Comparison of ENCODE assay signal across 25 cellular contexts in the genomic region with DNA sequence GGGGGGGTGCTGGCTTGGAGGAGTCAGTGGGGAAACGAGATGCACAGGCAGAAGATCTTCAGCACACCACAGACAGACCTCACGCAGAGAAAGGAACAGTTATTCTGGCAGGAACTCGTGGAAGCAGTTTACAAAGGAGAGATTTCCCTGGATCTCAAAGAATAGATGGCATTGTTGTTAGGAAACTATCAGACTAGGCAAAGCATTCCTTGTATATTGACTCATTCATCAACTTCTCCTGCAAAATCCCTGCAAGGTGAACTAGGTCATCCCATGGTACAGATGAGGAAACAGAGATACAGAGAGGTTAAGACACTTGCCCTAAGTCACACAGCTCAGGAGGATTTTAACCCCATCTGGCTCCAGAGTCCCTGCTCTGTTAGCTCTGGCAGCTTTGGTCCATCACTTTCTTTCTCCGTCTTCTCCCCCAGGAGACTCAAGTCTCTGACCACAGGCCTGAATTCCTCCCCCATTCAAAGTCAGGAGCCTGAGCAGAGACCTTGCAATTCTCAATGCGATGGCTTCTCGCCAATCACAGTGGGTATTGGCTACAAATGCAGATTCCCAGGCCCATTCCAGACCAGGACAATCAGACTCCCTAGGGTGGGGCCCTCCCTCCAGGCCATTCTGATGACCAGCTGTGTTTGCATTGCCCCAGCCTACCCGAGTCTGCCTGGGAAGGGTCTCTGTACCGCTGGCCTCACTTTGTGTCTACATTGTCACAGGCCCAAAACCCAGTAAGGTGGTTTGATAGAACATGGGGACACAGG. TPM values are rescaled to one million over a fixed set of nuclear protein-coding genes. Genes with fewer than 3 reads are reported as not detected.
A peak's percentile ranks its signal among the peaks of the same experiment; 100 is the strongest.
DNase-seq lines count a peak whose midpoint lies in the region; ATAC-seq, FAIRE-seq and TF ChIP-seq lines count a peak whose summit lies in the region.
"Had no signal": no experiment of that assay in that cellular context is flagged by ENCODE, and none has a peak within 500 bp of the region (broad histone marks: within the 10 kb centered on the region; RNA-seq: fewer than 3 reads in every experiment).

No MANE protein-coding gene starts in this region.

- in situ Hi-C loops in K562 (cut with MboI) = loop anchor here (10.0 to 25.0 kb wide), 2 partner anchors 274 to 568 kb away; no protein-coding TSS in a partner anchor

- TF ChIP-seq POLR2A in K562 (conservative IDR thresholded peaks at IDR 0.05) (no peak), GM12891 (IDR thresholded peaks at IDR 0.05; ENCODE audit: low read depth, low read length) (no peak)

- no peaks in the 10 kb centered on the region for H4K20me1 ChIP-seq in Karpas-422 (ENCODE audit: insufficient read depth, low read depth, low read length)
- 0 out of 2 replicates have a peak, but pooled peaks cover 3% of the 10 kb centered on the region for H4K20me1 ChIP-seq in K562 (replicated peaks; ENCODE audit: control insufficient read depth, insufficient read depth, low read length)
- no peaks in the 10 kb centered on the region for H4K20me1 ChIP-seq in OCI-LY7 (ENCODE audit: insufficient read depth, low read length)

- no peaks in the 10 kb centered on the region for H3K9me3 ChIP-seq in Karpas-422 (ENCODE audit: low read length)
- H3K9me3 ChIP-seq in K562 (replicated peaks; ENCODE audit: control insufficient read depth, insufficient read depth, low read depth, low read length) = no peaks in the 10 kb centered on the region
- H3K9me3 ChIP-seq in OCI-LY7 (ENCODE audit: low read length) = peaks cover 6% of the 10 kb centered on the region; the same call in 1 of the 2 replicates
- H3K9me3 ChIP-seq: ovary had no signal

- H3K4me1 Mint-ChIP-seq in neural crest cell = peaks cover 38% of the 10 kb centered on the region

- no peaks in the 10 kb centered on the region for H3K9me2 ChIP-seq in Karpas-422 (replicated peaks; ENCODE audit: insufficient read depth, low read length)
- no peaks in the 10 kb centered on the region for H3K9me2 ChIP-seq in OCI-LY7 (ENCODE audit: insufficient read depth, low read length)

- H3K9ac ChIP-seq in Karpas-422 (ENCODE audit: low read length) (no peak overlapping the region), K562 (ENCODE audit: insufficient read depth in 1 of 2, low read depth in 2 of 2, low read length in 2 of 2) (0 out of 4 replicates have a peak overlapping the region, but pooled peaks of 1 of the 2 experiments have one; percentile 17)

- H3K9me1 ChIP-seq in K562 (ENCODE audit: control insufficient read depth, insufficient read depth, low read length) = no peaks in the 10 kb centered on the region

- POLR2A ChIA-PET in K562 (lab: Yijun Ruan, JAX) = interaction anchor here (0.5 to 1.1 kb wide), 3 partner anchors 11 to 84 kb away, joined by 3 to 5 read pairs (median 3); no protein-coding TSS in a partner anchor
- POLR2A ChIA-PET in OCI-LY7 (lab: Charles Lee) = no interaction called here

- 2% methylated on average over 8 of the region's 8 CpGs for WGBS in K562 (ENCODE audit: insufficient coverage, low coverage, missing lambda C conversion rate)

- H3K4me1 ChIP-seq in Karpas-422 (ENCODE audit: low read length) = no peaks in the 10 kb centered on the region
- H3K4me1 ChIP-seq in K562 (replicated peaks in 1 of 2; ENCODE audit: control insufficient read depth in 2 of 2, insufficient read depth in 2 of 2, low read length in 2 of 2) = no peaks in the 10 kb centered on the region
- H3K4me1 ChIP-seq in OCI-LY7 (ENCODE audit: insufficient read depth, low read length, poor library complexity, severe bottlenecking) = peaks cover 2% of the 10 kb centered on the region

- no peak for ATAC-seq in K562
- ATAC-seq: activated naive CD8-positive, alpha-beta T cell treated with anti-CD3 and anti-CD28 coated beads, Interleukin-2, amount 50 U/mL, for 24 hours; left cardiac atrium had no signal

- H3K27me3 ChIP-seq in Karpas-422 (ENCODE audit: low read length) (no peaks in the 10 kb centered on the region), K562 (ENCODE audit: control insufficient read depth in 2 of 2, insufficient read depth in 2 of 2, low read length in 2 of 2) (peaks cover 20 to 57% of the 10 kb centered on the region in 2 experiments)
- H3K27me3 ChIP-seq: ovary had no signal

- FAIRE-seq in K562 (lab: Jason Lieb, UNC) (no peak), GM12891 (lab: Jason Lieb, UNC) (no peak)
- FAIRE-seq: colon, GM18507 had no signal

- TF ChIP-seq CTCF in K562 (IDR thresholded peaks at IDR 0.05 in 2 of 3, conservative IDR thresholded peaks at IDR 0.05 in 1 of 3; ENCODE audit: insufficient read depth in 2 of 3, low read depth in 1 of 3, low read length in 3 of 3) = no peak
- TF ChIP-seq CTCF in neural crest cell (conservative IDR thresholded peaks at IDR 0.05) = no peak
- no peak for TF ChIP-seq CTCF in OCI-LY7 (conservative IDR thresholded peaks at IDR 0.05; ENCODE audit: low read length)

- H3K79me2 ChIP-seq in Karpas-422 (ENCODE audit: low read length) (no peaks in the 10 kb centered on the region), K562 (ENCODE audit: control insufficient read depth, insufficient read depth, low read length) (no peaks in the 10 kb centered on the region), OCI-LY7 (ENCODE audit: insufficient read depth, low read depth, low read length) (no peaks in the 10 kb centered on the region)

- no peaks in the 10 kb centered on the region for H3K27me3 Mint-ChIP-seq in neural crest cell (ENCODE audit: low read depth)
- H3K27me3 Mint-ChIP-seq: activated CD4-positive, alpha-beta memory T cell treated with anti-CD3 and anti-CD28 coated beads for 36 hours had no signal

- no peak overlapping the region for H3K27ac ChIP-seq in Karpas-422 (ENCODE audit: low read length)
- H3K27ac ChIP-seq in K562 (ENCODE audit: extremely low read depth, low read depth, low read length) = no peak overlapping the region
- no peak overlapping the region for H3K27ac ChIP-seq in substantia nigra (ENCODE audit: low read depth, low read length, poor library complexity, severe bottlenecking)
- no peak overlapping the region for H3K27ac ChIP-seq in OCI-LY7 (ENCODE audit: low read depth, low read length, poor library complexity, severe bottlenecking)
- H3K27ac ChIP-seq: ovary had no signal

- peak overlapping the region; percentile 14 for H3K4me3 Mint-ChIP-seq in neural crest cell
- H3K4me3 Mint-ChIP-seq: activated CD4-positive, alpha-beta memory T cell treated with anti-CD3 and anti-CD28 coated beads for 36 hours; activated naive CD8-positive, alpha-beta T cell treated with anti-CD3 and anti-CD28 coated beads, Interleukin-2, amount 50 U/mL, for 24 hours; CD4-positive, CD25-positive, alpha-beta regulatory T cell had no signal

- DNase-seq in COLO829 (ENCODE audit: low spot score) = peak; percentile 93
- peak; percentile 19 for DNase-seq in Karpas-422
- no peak for DNase-seq in K562 (ENCODE audit: extremely low read depth in 1 of 4, low spot score in 3 of 4)
- DNase-seq in neural crest cell (ENCODE audit: low read depth, low spot score) = no peak
- no peak for DNase-seq in substantia nigra (lab: John Stamatoyannopoulos, UW)
- DNase-seq in NCI-H2196 treated with DMSO at 0.1 percent for 48 hours (lab: John Stamatoyannopoulos, UW; ENCODE audit: unreplicated experiment) = no peak
- no peak for DNase-seq in GM12891 (ENCODE audit: insufficient read length, low spot score)
- DNase-seq in OCI-LY7 (ENCODE audit: low spot score) = no peak
- DNase-seq: activated CD4-positive, alpha-beta memory T cell treated with anti-CD3 and anti-CD28 coated beads for 36 hours; activated CD4-positive, CD25-positive, alpha-beta regulatory T cell; activated gamma-delta T cell; activated naive CD8-positive, alpha-beta T cell treated with anti-CD3 and anti-CD28 coated beads, Interleukin-2, amount 50 U/mL, for 24 hours; CD4-positive, CD25-positive, alpha-beta regulatory T cell; DMS 273 treated with DMSO at 0.1 percent for 48 hours; HCEC 1CT; KG1; left cardiac atrium; mesenchymal stem cell; NCI-H1930; ovary; RPMI8226; stimulated activated CD8-positive, alpha-beta memory T cell treated with anti-CD3 and anti-CD28 coated beads, Interleukin-4, amount 100 ng/mL, for 48 hours; T-helper 9 cell had no signal

- CTCF ChIA-PET in K562 (lab: Yijun Ruan, JAX; ENCODE audit: low intra/inter-chr PET ratio) (no interaction called here), OCI-LY7 (lab: Charles Lee; ENCODE audit: unreplicated experiment) (no interaction called here)

- no peaks in the 10 kb centered on the region for H3K36me3 ChIP-seq in Karpas-422 (ENCODE audit: insufficient read depth, low read length)
- no peaks in the 10 kb centered on the region for H3K36me3 ChIP-seq in K562 (ENCODE audit: control insufficient read depth, insufficient read depth, low read length)
- H3K36me3 ChIP-seq in OCI-LY7 (ENCODE audit: insufficient read depth, low read length) = no peaks in the 10 kb centered on the region
- H3K36me3 ChIP-seq: ovary had no signal

- no peak overlapping the region for H3K4me2 ChIP-seq in Karpas-422 (ENCODE audit: low read depth, low read length, poor library complexity, severe bottlenecking)
- no peak overlapping the region for H3K4me2 ChIP-seq in K562 (ENCODE audit: insufficient read depth, low read length)
- no peak overlapping the region for H3K4me2 ChIP-seq in OCI-LY7 (ENCODE audit: low read length)

- H2AFZ ChIP-seq in Karpas-422 (ENCODE audit: low read length) = no peak overlapping the region
- no peak overlapping the region for H2AFZ ChIP-seq in K562 (ENCODE audit: low read depth, low read length)
- H2AFZ ChIP-seq in OCI-LY7 (ENCODE audit: low read length) = no peak overlapping the region

- no peak for TF ChIP-seq RAD21 in K562 (CRISPR knock-in tag; conservative IDR thresholded peaks at IDR 0.05 in 1 of 2, IDR thresholded peaks at IDR 0.05 in 1 of 2)

- H3K4me3 ChIP-seq in Karpas-422 (ENCODE audit: low read length) (no peak overlapping the region), K562 (no peak overlapping the region), OCI-LY7 (ENCODE audit: low read depth, low read length, poor library complexity, severe bottlenecking) (no peak overlapping the region)
- H3K4me3 ChIP-seq: ovary had no signal

- no peaks in the 10 kb centered on the region for H3K9me3 Mint-ChIP-seq in neural crest cell
- H3K9me3 Mint-ChIP-seq: activated CD4-positive, alpha-beta memory T cell treated with anti-CD3 and anti-CD28 coated beads for 36 hours; activated naive CD8-positive, alpha-beta T cell treated with anti-CD3 and anti-CD28 coated beads, Interleukin-2, amount 50 U/mL, for 24 hours; CD4-positive, CD25-positive, alpha-beta regulatory T cell had no signal

- intact Hi-C loops in K562 (cut with micrococcal nuclease) (loop anchor here (5.0 to 10.0 kb wide), 2 partner anchors 127 to 284 kb away; no protein-coding TSS in a partner anchor), OCI-LY7 (cut with micrococcal nuclease; ENCODE audit: unreplicated experiment) (no loop called here)

- TF ChIP-seq EP300 in K562 (IDR thresholded peaks at IDR 0.05; ENCODE audit: low read length) = no peak

- peak overlapping the region; percentile 27 for H3K27ac Mint-ChIP-seq in neural crest cell (ENCODE audit: unreplicated experiment)
- H3K27ac Mint-ChIP-seq: activated CD4-positive, alpha-beta memory T cell treated with anti-CD3 and anti-CD28 coated beads for 36 hours; activated naive CD8-positive, alpha-beta T cell treated with anti-CD3 and anti-CD28 coated beads, Interleukin-2, amount 50 U/mL, for 24 hours had no signal

- no peaks in the 10 kb centered on the region for H3K36me3 Mint-ChIP-seq in neural crest cell (ENCODE audit: low read depth)
- H3K36me3 Mint-ChIP-seq: activated CD4-positive, alpha-beta memory T cell treated with anti-CD3 and anti-CD28 coated beads for 36 hours; CD4-positive, CD25-positive, alpha-beta regulatory T cell had no signal

- BruUV-seq in K562 (replicated peaks; lab: Mats Ljungman, UMichigan) = no TSS peak
- BruUV-seq in OCI-LY7 (replicated peaks; lab: Mats Ljungman, UMichigan) = no TSS peak

RNA-seq across cellular contexts. Expression of a gene that starts 56.4 kb away (rescaled TPM):
- 2.6 TPM in 1 of 2 replicates, not detected in the other for total RNA-seq in Karpas-422 (2014; rRNA removed; shearing (Covaris generic); ENCODE audit: low replicate concordance)
- 1.8 and 3.5 TPM in 2 replicates for total RNA-seq in K562 (2011; cell fraction: chromatin; rRNA removed; ENCODE audit: low replicate concordance)
- 1.3 and 2.8 TPM in 2 replicates for total RNA-seq in K562 (2011; cell fraction: nucleolus; rRNA removed)
- 1.2 and 3.2 TPM in 2 replicates for total RNA-seq in K562 (2011; cell fraction: nucleoplasm; rRNA removed)
- total RNA-seq in K562 (2014; rRNA removed) (4.1 and 6.2 TPM in 2 replicates), K562 (2014; rRNA removed; fragmentation: Illumina TruSeq; extraction: Trizol) (7.5 and 10.0 TPM in 2 replicates), K562 (2015; rRNA removed; fragmentation: Illumina TruSeq; extraction: Trizol) (11.1 and 11.9 TPM in 2 replicates), K562 (2021) (10.8 and 13.9 TPM in 2 replicates), neural crest cell (62.9 and 69.7 TPM in 2 replicates), OCI-LY7 (2022) (34.2 and 43.2 TPM in 2 replicates)
- polyA plus RNA-seq in K562 (2011; rRNA removed) (4.4 and 7.8 TPM in 2 replicates), K562 (2014; fragmentation: Illumina TruSeq; extraction: Trizol) (14.1 and 14.8 TPM in 2 replicates), K562 (2014; fragmentation: Nextera tagmentation; extraction: Ambion mirVana) (10 to 100 TPM; 14.9 to 17.8 TPM), K562 (2014; rRNA removed) (4.9 and 6.8 TPM in 2 replicates)
- polyA plus RNA-seq in K562 (2011; cell fraction: cytosol; rRNA removed) = 15.6 and 16.4 TPM in 2 replicates
- 4.4 and 4.7 TPM in 2 replicates for polyA plus RNA-seq in K562 (2011; cell fraction: nucleus; rRNA removed)
- 14.5 and 40.7 TPM in 2 replicates for polyA plus RNA-seq in K562 (2012)
- 2.9 and 3.1 TPM in 2 replicates for polyA minus RNA-seq in K562 (2011; rRNA and poly(A)+ RNA removed)
- polyA minus RNA-seq in K562 (2011; cell fraction: cytosol; rRNA and poly(A)+ RNA removed) = 2.1 and 4.6 TPM in 2 replicates
- 1.2 and 2.2 TPM in 2 replicates for polyA minus RNA-seq in K562 (2011; cell fraction: nucleus; rRNA and poly(A)+ RNA removed)
- 159 TPM for polyA plus RNA-seq in GM12891 (2012; ENCODE audit: low read depth, missing spikeins)
- 12.2 and 18.4 TPM in 2 replicates for total RNA-seq in OCI-LY7 (2014; rRNA removed; shearing (Covaris generic))

Comparison
In these comparisons a context has a peak if more than half of its experiments do, and no peak if none do; other contexts are left out.
1. DNase-seq: peak in COLO829 (single experiment) and Karpas-422 (single experiment); none in K562 (0 of 4), neural crest cell (single experiment), substantia nigra (0 of 49), NCI-H2196 treated with DMSO at 0.1 percent for 48 hours (single experiment), GM12891 (single experiment) and OCI-LY7 (single experiment).